ENCODE assay signal across 1 cellular context in the genomic region with DNA sequence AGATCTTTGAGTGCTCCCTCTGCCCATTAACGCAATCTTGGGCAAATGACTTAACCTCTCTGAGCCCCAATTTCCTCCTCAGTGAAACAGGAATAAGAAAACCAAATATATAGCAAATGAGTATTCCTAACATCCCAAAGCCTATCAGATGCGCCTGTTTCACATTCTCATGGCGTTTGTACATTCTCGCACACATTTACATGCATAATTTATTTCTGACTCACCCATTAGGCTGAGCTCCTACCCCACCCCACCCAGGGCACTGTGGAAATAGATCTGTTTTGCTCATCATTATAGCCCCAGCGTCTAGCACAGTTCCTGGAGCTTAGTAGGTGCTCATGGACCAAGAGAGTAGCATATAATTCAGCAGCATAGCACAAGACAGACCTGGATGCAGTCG.
TF ChIP-seq lines count a peak whose summit lies in the region.

No MANE protein-coding gene starts in this region.

TF ChIP-seq in IMR-90, 13 proteins besides CTCF, POLR2A, EP300 and RAD21 (continued from another document):
- TF ChIP-seq, protein P1, sequence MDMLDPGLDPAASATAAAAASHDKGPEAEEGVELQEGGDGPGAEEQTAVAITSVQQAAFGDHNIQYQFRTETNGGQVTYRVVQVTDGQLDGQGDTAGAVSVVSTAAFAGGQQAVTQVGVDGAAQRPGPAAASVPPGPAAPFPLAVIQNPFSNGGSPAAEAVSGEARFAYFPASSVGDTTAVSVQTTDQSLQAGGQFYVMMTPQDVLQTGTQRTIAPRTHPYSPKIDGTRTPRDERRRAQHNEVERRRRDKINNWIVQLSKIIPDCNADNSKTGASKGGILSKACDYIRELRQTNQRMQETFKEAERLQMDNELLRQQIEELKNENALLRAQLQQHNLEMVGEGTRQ (IDR thresholded peaks at IDR 0.05; ENCODE audit: low read depth, low read length), result no peak
- no peak for TF ChIP-seq MAFK (IDR thresholded peaks at IDR 0.05; ENCODE audit: low read depth, low read length)
- TF ChIP-seq MAZ (IDR thresholded peaks at IDR 0.05; ENCODE audit: borderline replicate concordance, low read depth, low read length), result no peak
- TF ChIP-seq FOS (IDR thresholded peaks at IDR 0.05; ENCODE audit: low read depth, low read length), result no peak; the same call in 1 of the 2 replicates
- TF ChIP-seq, protein P2, sequence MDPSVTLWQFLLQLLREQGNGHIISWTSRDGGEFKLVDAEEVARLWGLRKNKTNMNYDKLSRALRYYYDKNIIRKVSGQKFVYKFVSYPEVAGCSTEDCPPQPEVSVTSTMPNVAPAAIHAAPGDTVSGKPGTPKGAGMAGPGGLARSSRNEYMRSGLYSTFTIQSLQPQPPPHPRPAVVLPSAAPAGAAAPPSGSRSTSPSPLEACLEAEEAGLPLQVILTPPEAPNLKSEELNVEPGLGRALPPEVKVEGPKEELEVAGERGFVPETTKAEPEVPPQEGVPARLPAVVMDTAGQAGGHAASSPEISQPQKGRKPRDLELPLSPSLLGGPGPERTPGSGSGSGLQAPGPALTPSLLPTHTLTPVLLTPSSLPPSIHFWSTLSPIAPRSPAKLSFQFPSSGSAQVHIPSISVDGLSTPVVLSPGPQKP (IDR thresholded peaks at IDR 0.05; ENCODE audit: borderline replicate concordance, low read depth, low read length), result no peak
- TF ChIP-seq NFE2L2 (IDR thresholded peaks at IDR 0.05; ENCODE audit: low read depth, low read length), result no peak
- no peak for TF ChIP-seq SMC3 (IDR thresholded peaks at IDR 0.05; ENCODE audit: low read depth, low read length)
- no peak for TF ChIP-seq MXI1 (IDR thresholded peaks at IDR 0.05; ENCODE audit: borderline replicate concordance, low read depth, low read length)
- TF ChIP-seq BHLHE40 (IDR thresholded peaks at IDR 0.05; ENCODE audit: low read depth, low read length), result no peak
- TF ChIP-seq CHD1 (IDR thresholded peaks at IDR 0.05; ENCODE audit: low read depth, low read length), result no peak
- TF ChIP-seq RCOR1 (IDR thresholded peaks at IDR 0.05; ENCODE audit: insufficient replicate concordance, low read length), result no peak
- no peak for TF ChIP-seq CEBPB (IDR thresholded peaks at IDR 0.05; ENCODE audit: low read depth, low read length)
